In the genomic region with DNA sequence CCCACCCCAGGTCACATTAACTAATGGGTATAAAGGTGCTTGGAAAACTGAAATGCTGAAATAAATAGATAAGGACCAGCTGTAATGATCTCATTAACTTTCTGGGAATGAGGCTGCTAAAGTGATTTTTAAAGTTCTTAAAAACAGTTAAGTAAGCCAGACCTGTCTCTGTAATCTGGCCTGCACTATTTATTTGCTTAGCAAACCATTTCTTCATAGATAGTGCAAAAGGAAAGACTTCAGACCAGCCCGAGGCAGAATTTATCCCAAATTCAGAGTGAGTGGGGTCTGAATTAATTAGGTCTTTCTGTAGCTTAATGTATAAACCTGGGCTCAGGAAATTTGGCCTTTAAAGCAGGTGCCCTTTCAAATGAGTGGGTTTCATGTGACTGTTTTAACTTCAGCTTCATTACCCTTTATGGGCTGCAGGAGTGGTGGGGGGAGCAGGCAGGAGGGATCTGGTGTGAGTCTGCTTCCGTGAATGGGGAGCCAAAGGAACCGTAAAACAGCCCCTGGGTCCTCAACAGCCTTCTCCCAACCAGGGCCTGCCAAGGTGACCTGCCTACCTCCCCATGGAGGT, we compare ENCODE assay signal across 2 cellular contexts.
TF ChIP-seq lines count a peak whose summit lies in the region.

No MANE protein-coding gene starts in this region.

TF ChIP-seq in HEK293, 187 proteins besides CTCF, POLR2A, EP300 and RAD21 (continued from another document and continues in another):
- no peak for TF ChIP-seq ZNF561 (tag by site-specific recombination; IDR thresholded peaks at IDR 0.05; ENCODE audit: borderline replicate concordance)
- no peak for TF ChIP-seq ZNF629 (tag by site-specific recombination; IDR thresholded peaks at IDR 0.05)
- TF ChIP-seq PRDM1 (tag by site-specific recombination; IDR thresholded peaks at IDR 0.05), result no peak
- TF ChIP-seq ZBTB8A (tag by site-specific recombination; IDR thresholded peaks at IDR 0.05), result peak; percentile 84
- TF ChIP-seq ZNF621 (tag by site-specific recombination; IDR thresholded peaks at IDR 0.05), result no peak
- no peak for TF ChIP-seq BCL11A (tag by site-specific recombination; IDR thresholded peaks at IDR 0.05; ENCODE audit: low read depth)
- TF ChIP-seq, protein P1, sequence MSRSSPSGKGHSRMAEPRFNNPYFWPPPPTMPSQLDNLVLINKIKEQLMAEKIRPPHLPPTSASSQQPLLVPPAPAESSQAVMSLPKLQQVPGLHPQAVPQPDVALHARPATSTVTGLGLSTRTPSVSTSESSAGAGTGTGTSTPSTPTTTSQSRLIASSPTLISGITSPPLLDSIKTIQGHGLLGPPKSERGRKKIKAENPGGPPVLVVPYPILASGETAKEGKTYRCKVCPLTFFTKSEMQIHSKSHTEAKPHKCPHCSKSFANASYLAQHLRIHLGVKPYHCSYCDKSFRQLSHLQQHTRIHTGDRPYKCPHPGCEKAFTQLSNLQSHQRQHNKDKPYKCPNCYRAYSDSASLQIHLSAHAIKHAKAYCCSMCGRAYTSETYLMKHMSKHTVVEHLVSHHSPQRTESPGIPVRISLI (tag by site-specific recombination; IDR thresholded peaks at IDR 0.05), result no peak
- no peak for TF ChIP-seq ZNF701 (tag by site-specific recombination; IDR thresholded peaks at IDR 0.05)
- TF ChIP-seq, protein P2, sequence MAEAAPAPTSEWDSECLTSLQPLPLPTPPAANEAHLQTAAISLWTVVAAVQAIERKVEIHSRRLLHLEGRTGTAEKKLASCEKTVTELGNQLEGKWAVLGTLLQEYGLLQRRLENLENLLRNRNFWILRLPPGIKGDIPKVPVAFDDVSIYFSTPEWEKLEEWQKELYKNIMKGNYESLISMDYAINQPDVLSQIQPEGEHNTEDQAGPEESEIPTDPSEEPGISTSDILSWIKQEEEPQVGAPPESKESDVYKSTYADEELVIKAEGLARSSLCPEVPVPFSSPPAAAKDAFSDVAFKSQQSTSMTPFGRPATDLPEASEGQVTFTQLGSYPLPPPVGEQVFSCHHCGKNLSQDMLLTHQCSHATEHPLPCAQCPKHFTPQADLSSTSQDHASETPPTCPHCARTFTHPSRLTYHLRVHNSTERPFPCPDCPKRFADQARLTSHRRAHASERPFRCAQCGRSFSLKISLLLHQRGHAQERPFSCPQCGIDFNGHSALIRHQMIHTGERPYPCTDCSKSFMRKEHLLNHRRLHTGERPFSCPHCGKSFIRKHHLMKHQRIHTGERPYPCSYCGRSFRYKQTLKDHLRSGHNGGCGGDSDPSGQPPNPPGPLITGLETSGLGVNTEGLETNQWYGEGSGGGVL (tag by site-specific recombination; IDR thresholded peaks at IDR 0.05), result peak; percentile 49; the same call in 1 of the 2 replicates
- TF ChIP-seq, protein P3, sequence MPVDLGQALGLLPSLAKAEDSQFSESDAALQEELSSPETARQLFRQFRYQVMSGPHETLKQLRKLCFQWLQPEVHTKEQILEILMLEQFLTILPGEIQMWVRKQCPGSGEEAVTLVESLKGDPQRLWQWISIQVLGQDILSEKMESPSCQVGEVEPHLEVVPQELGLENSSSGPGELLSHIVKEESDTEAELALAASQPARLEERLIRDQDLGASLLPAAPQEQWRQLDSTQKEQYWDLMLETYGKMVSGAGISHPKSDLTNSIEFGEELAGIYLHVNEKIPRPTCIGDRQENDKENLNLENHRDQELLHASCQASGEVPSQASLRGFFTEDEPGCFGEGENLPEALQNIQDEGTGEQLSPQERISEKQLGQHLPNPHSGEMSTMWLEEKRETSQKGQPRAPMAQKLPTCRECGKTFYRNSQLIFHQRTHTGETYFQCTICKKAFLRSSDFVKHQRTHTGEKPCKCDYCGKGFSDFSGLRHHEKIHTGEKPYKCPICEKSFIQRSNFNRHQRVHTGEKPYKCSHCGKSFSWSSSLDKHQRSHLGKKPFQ (tag by site-specific recombination; IDR thresholded peaks at IDR 0.05), result peak; percentile 89
- peak; percentile 62 for TF ChIP-seq ZBTB20 (tag by site-specific recombination; IDR thresholded peaks at IDR 0.05)
- TF ChIP-seq ZNF843 (tag by site-specific recombination; IDR thresholded peaks at IDR 0.05), result peak; percentile 41; the same call in 1 of the 2 replicates
- TF ChIP-seq, protein P4, sequence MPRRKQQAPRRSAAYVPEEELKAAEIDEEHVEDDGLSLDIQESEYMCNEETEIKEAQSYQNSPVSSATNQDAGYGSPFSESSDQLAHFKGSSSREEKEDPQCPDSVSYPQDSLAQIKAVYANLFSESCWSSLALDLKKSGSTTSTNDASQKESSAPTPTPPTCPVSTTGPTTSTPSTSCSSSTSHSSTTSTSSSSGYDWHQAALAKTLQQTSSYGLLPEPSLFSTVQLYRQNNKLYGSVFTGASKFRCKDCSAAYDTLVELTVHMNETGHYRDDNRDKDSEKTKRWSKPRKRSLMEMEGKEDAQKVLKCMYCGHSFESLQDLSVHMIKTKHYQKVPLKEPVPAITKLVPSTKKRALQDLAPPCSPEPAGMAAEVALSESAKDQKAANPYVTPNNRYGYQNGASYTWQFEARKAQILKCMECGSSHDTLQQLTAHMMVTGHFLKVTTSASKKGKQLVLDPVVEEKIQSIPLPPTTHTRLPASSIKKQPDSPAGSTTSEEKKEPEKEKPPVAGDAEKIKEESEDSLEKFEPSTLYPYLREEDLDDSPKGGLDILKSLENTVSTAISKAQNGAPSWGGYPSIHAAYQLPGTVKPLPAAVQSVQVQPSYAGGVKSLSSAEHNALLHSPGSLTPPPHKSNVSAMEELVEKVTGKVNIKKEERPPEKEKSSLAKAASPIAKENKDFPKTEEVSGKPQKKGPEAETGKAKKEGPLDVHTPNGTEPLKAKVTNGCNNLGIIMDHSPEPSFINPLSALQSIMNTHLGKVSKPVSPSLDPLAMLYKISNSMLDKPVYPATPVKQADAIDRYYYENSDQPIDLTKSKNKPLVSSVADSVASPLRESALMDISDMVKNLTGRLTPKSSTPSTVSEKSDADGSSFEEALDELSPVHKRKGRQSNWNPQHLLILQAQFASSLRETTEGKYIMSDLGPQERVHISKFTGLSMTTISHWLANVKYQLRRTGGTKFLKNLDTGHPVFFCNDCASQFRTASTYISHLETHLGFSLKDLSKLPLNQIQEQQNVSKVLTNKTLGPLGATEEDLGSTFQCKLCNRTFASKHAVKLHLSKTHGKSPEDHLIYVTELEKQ (tag by site-specific recombination; IDR thresholded peaks at IDR 0.05; ENCODE audit: borderline replicate concordance), result peak; percentile 51; the same call in 1 of the 2 replicates
- no peak for TF ChIP-seq ZNF335 (tag by site-specific recombination; conservative IDR thresholded peaks at IDR 0.05)
- TF ChIP-seq ZNF121 (tag by site-specific recombination; IDR thresholded peaks at IDR 0.05), result peak; percentile 51; the same call in 1 of the 2 replicates
- no peak for TF ChIP-seq KLF8 (tag by site-specific recombination; IDR thresholded peaks at IDR 0.05)
- TF ChIP-seq BCL11B (tag by site-specific recombination; IDR thresholded peaks at IDR 0.05; ENCODE audit: low read depth), result 0 out of 2 replicates have a peak, but pooled peaks have one; percentile 24
- TF ChIP-seq, protein P5, sequence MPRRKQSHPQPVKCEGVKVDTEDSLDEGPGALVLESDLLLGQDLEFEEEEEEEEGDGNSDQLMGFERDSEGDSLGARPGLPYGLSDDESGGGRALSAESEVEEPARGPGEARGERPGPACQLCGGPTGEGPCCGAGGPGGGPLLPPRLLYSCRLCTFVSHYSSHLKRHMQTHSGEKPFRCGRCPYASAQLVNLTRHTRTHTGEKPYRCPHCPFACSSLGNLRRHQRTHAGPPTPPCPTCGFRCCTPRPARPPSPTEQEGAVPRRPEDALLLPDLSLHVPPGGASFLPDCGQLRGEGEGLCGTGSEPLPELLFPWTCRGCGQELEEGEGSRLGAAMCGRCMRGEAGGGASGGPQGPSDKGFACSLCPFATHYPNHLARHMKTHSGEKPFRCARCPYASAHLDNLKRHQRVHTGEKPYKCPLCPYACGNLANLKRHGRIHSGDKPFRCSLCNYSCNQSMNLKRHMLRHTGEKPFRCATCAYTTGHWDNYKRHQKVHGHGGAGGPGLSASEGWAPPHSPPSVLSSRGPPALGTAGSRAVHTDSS (tag by site-specific recombination; IDR thresholded peaks at IDR 0.05), result no peak

TF ChIP-seq in WTC11, 78 proteins besides CTCF, POLR2A, EP300 and RAD21 (continued from another document):
- TF ChIP-seq, protein P6, sequence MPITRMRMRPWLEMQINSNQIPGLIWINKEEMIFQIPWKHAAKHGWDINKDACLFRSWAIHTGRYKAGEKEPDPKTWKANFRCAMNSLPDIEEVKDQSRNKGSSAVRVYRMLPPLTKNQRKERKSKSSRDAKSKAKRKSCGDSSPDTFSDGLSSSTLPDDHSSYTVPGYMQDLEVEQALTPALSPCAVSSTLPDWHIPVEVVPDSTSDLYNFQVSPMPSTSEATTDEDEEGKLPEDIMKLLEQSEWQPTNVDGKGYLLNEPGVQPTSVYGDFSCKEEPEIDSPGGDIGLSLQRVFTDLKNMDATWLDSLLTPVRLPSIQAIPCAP (CRISPR knock-in tag; IDR thresholded peaks at IDR 0.05), result no peak
- TF ChIP-seq, protein P7, sequence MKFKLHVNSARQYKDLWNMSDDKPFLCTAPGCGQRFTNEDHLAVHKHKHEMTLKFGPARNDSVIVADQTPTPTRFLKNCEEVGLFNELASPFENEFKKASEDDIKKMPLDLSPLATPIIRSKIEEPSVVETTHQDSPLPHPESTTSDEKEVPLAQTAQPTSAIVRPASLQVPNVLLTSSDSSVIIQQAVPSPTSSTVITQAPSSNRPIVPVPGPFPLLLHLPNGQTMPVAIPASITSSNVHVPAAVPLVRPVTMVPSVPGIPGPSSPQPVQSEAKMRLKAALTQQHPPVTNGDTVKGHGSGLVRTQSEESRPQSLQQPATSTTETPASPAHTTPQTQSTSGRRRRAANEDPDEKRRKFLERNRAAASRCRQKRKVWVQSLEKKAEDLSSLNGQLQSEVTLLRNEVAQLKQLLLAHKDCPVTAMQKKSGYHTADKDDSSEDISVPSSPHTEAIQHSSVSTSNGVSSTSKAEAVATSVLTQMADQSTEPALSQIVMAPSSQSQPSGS (CRISPR knock-in tag; IDR thresholded peaks at IDR 0.05; ENCODE audit: borderline replicate concordance, low read depth), result no peak
- TF ChIP-seq, protein P8, sequence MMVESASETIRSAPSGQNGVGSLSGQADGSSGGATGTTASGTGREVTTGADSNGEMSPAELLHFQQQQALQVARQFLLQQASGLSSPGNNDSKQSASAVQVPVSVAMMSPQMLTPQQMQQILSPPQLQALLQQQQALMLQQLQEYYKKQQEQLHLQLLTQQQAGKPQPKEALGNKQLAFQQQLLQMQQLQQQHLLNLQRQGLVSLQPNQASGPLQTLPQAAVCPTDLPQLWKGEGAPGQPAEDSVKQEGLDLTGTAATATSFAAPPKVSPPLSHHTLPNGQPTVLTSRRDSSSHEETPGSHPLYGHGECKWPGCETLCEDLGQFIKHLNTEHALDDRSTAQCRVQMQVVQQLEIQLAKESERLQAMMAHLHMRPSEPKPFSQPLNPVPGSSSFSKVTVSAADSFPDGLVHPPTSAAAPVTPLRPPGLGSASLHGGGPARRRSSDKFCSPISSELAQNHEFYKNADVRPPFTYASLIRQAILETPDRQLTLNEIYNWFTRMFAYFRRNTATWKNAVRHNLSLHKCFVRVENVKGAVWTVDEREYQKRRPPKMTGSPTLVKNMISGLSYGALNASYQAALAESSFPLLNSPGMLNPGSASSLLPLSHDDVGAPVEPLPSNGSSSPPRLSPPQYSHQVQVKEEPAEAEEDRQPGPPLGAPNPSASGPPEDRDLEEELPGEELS (CRISPR knock-in tag; IDR thresholded peaks at IDR 0.05), result no peak
- TF ChIP-seq CBFB (CRISPR knock-in tag; IDR thresholded peaks at IDR 0.05; ENCODE audit: low read depth) (no peak), FOXP1 (CRISPR knock-in tag; IDR thresholded peaks at IDR 0.05; ENCODE audit: borderline replicate concordance) (no peak), ZNF219 (CRISPR knock-in tag; IDR thresholded peaks at IDR 0.05; ENCODE audit: borderline replicate concordance) (no peak)
- TF ChIP-seq, protein P9, sequence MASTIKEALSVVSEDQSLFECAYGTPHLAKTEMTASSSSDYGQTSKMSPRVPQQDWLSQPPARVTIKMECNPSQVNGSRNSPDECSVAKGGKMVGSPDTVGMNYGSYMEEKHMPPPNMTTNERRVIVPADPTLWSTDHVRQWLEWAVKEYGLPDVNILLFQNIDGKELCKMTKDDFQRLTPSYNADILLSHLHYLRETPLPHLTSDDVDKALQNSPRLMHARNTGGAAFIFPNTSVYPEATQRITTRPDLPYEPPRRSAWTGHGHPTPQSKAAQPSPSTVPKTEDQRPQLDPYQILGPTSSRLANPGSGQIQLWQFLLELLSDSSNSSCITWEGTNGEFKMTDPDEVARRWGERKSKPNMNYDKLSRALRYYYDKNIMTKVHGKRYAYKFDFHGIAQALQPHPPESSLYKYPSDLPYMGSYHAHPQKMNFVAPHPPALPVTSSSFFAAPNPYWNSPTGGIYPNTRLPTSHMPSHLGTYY (CRISPR knock-in tag; IDR thresholded peaks at IDR 0.05), result no peak
